ENCODE assay signal across 8 cellular contexts in the genomic region with DNA sequence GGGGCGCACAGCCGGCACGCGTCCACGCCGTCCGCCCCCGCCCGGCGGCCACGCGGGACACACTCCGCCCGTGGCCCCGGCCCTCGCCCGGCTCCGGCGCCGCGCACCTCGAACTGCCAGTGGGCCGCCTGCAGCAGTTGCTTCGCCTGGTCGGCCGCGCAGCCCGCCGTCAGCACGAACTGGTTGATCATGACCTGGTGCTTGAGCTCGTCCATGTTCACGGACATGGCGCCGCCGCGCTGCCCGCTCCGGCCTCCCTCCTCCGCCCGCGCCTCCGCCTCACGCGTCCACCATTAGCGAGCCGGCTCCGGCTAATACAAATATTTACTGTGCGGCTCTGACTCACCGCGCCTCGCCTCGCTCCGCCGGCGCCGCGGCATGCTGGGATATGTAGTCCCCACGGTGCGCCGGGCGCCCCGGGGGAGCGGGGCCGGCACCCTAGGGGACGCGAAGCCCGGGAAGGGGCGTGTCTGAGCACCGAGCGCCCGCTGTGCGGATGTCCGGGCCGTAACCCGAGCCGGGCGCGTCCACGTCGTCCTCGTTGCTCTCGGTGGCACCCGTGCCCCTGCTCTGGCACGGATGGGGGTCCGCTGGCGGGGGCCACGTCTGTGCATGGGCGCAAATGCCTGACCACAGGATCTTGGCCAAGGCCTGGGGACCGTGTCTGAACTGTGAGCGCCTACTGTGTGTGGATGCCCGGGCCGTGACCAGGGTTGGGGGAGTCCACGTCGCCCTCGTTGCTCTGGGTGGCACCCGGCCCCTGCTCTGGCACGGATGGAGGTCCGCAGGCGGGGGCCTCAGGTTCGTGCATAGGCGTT. TPM values are rescaled to one million over a fixed set of nuclear protein-coding genes. Genes with fewer than 3 reads are reported as not detected.
DNase-seq lines count a peak whose midpoint lies in the region; ATAC-seq and TF ChIP-seq lines count a peak whose summit lies in the region.

A gene (minus strand): TSS at position 318 of the 818 bp plus-strand sequence. CDS start 91 bp downstream, at position 227.

- H3K4me1 Mint-ChIP-seq in CD4-positive, CD25-positive, alpha-beta regulatory T cell = peaks cover 0 to 53% (median 8%) of the 10 kb centered on the region in 4 donors
- peaks cover 33% of the 10 kb centered on the region for H3K4me1 Mint-ChIP-seq in activated CD4-positive, alpha-beta memory T cell treated with anti-CD3 and anti-CD28 coated beads, Interleukin-2, amount 10 ng/mL, durations not matched to agents 7 days and 5 days

- DNase-seq in CD4-positive, CD25-positive, alpha-beta regulatory T cell = peak; percentile 77 to 89 (median 78)
- peak; percentile 91 for DNase-seq in NCI-H82 (lab: John Stamatoyannopoulos, UW)
- peak; percentile 86 for DNase-seq in activated CD4-positive, alpha-beta memory T cell treated with anti-CD3 and anti-CD28 coated beads, Interleukin-2, amount 10 ng/mL, durations not matched to agents 7 days and 5 days
- DNase-seq in lower lobe of right lung = peak; percentile 92
- peak; percentile 58 to 81 (median 68) for DNase-seq in stimulated activated CD4-positive, alpha-beta T cell treated with anti-CD3 and anti-CD28 coated beads, TNF-alpha, amount 100 ng/mL, for 24 hours (ENCODE audit: low read depth in 3 of 3)

- no peak for TF ChIP-seq CTCF in lower lobe of right lung (IDR thresholded peaks at IDR 0.05)

- peak within 1 kb of the TSS; percentile 62 for H3K4me3 ChIP-seq in CD4-positive, CD25-positive, alpha-beta regulatory T cell (ENCODE audit: low read depth, low read length)
- H3K4me3 ChIP-seq in duodenal mucosa (ENCODE audit: low read depth in 1 of 2, low read length in 2 of 2) = peak within 1 kb of the TSS; percentile 93 to 94
- peak within 1 kb of the TSS; percentile 82 for H3K4me3 ChIP-seq in lower lobe of right lung

- POLR2A ChIA-PET in activated CD4-positive, alpha-beta memory T cell treated with anti-CD3 and anti-CD28 coated beads, Interleukin-2, amount 10 ng/mL, durations not matched to agents 7 days and 5 days (lab: Charles Lee) = interaction anchor here (1.1 to 3.8 kb wide), 5 partner anchors 10 to 232 kb away, joined by 3 to 36 read pairs (median 4); a partner anchor contains a TSS

- no peaks in the 10 kb centered on the region for H3K27me3 ChIP-seq in CD4-positive, CD25-positive, alpha-beta regulatory T cell (ENCODE audit: control insufficient read depth, insufficient read depth, low read length)
- H3K27me3 ChIP-seq in duodenal mucosa (ENCODE audit: control insufficient read depth in 1 of 2, insufficient read depth in 2 of 2, low read length in 2 of 2) (no peaks in the 10 kb centered on the region), lower lobe of right lung (ENCODE audit: low read depth) (no peaks in the 10 kb centered on the region)

- H3K27me3 Mint-ChIP-seq in CD4-positive, CD25-positive, alpha-beta regulatory T cell = no peaks in the 10 kb centered on the region
- H3K27me3 Mint-ChIP-seq in activated CD4-positive, alpha-beta memory T cell treated with anti-CD3 and anti-CD28 coated beads, Interleukin-2, amount 10 ng/mL, durations not matched to agents 7 days and 5 days = no peaks in the 10 kb centered on the region

- peaks cover 53% of the 10 kb centered on the region for H3K4me1 ChIP-seq in CD4-positive, CD25-positive, alpha-beta regulatory T cell (ENCODE audit: control insufficient read depth, insufficient read depth, low read length, poor library complexity, severe bottlenecking)
- H3K4me1 ChIP-seq in duodenal mucosa (ENCODE audit: control insufficient read depth in 1 of 2, insufficient read depth in 2 of 2, low read length in 2 of 2) = peaks cover 35 to 48% of the 10 kb centered on the region in 2 donors
- peaks cover 64% of the 10 kb centered on the region for H3K4me1 ChIP-seq in lower lobe of right lung

- H3K27ac Mint-ChIP-seq in CD4-positive, CD25-positive, alpha-beta regulatory T cell = peak within 1 kb of the TSS; percentile 48 to 99 (median 95)
- peak within 1 kb of the TSS; percentile 94 for H3K27ac Mint-ChIP-seq in activated CD4-positive, alpha-beta memory T cell treated with anti-CD3 and anti-CD28 coated beads, Interleukin-2, amount 10 ng/mL, durations not matched to agents 7 days and 5 days

- H3K27ac ChIP-seq in CD4-positive, CD25-positive, alpha-beta regulatory T cell (ENCODE audit: insufficient read depth, low read length, poor library complexity, severe bottlenecking) = peak within 1 kb of the TSS; percentile 96
- H3K27ac ChIP-seq in duodenal mucosa (ENCODE audit: low read depth, low read length) (peak within 1 kb of the TSS; percentile 94), lower lobe of right lung (peak within 1 kb of the TSS; percentile 94)

- no peaks in the 10 kb centered on the region for H3K9me3 Mint-ChIP-seq in CD4-positive, CD25-positive, alpha-beta regulatory T cell
- H3K9me3 Mint-ChIP-seq in activated CD4-positive, alpha-beta memory T cell treated with anti-CD3 and anti-CD28 coated beads, Interleukin-2, amount 10 ng/mL, durations not matched to agents 7 days and 5 days = no peaks in the 10 kb centered on the region

- no peaks in the 10 kb centered on the region for H3K9me3 ChIP-seq in CD4-positive, CD25-positive, alpha-beta regulatory T cell (ENCODE audit: control insufficient read depth in 2 of 2, low read length in 2 of 2)
- H3K9me3 ChIP-seq in duodenal mucosa (ENCODE audit: control insufficient read depth in 1 of 2, low read length in 2 of 2) (no peaks in the 10 kb centered on the region), lower lobe of right lung (no peaks in the 10 kb centered on the region)

- no peaks in the 10 kb centered on the region for H3K36me3 ChIP-seq in CD4-positive, CD25-positive, alpha-beta regulatory T cell (ENCODE audit: control insufficient read depth, insufficient read depth, low read length)
- H3K36me3 ChIP-seq in duodenal mucosa (ENCODE audit: control insufficient read depth in 1 of 2, insufficient read depth in 2 of 2, low read length in 2 of 2) = no peaks in the 10 kb centered on the region
- H3K36me3 ChIP-seq in lower lobe of right lung = peaks cover 6% of the 10 kb centered on the region

- peak within 1 kb of the TSS; percentile 84 to 87 for H3K9ac ChIP-seq in duodenal mucosa (ENCODE audit: low read depth in 1 of 2, low read length in 2 of 2)

- peak; percentile 49 to 57 for ATAC-seq in CD4-positive, CD25-positive, alpha-beta regulatory T cell (ENCODE audit: low read depth in 2 of 2)
- ATAC-seq in GM19372 (IDR thresholded peaks at IDR 0.05; ENCODE audit: low read depth, unreplicated experiment) (peak; percentile 58), HG03520 (IDR thresholded peaks at IDR 0.05; ENCODE audit: unreplicated experiment) (peak; percentile 54), lower lobe of right lung (peak; percentile 82 to 83)

- CTCF ChIA-PET in activated CD4-positive, alpha-beta memory T cell treated with anti-CD3 and anti-CD28 coated beads, Interleukin-2, amount 10 ng/mL, durations not matched to agents 7 days and 5 days (lab: Charles Lee) = no interaction called here

- no peaks in the 10 kb centered on the region for H3K36me3 Mint-ChIP-seq in CD4-positive, CD25-positive, alpha-beta regulatory T cell
- H3K36me3 Mint-ChIP-seq in activated CD4-positive, alpha-beta memory T cell treated with anti-CD3 and anti-CD28 coated beads, Interleukin-2, amount 10 ng/mL, durations not matched to agents 7 days and 5 days (ENCODE audit: low read depth) = no peaks in the 10 kb centered on the region

- H3K4me3 Mint-ChIP-seq in CD4-positive, CD25-positive, alpha-beta regulatory T cell = peak within 1 kb of the TSS; percentile 93 to 99 (median 96)
- peak within 1 kb of the TSS; percentile 94 for H3K4me3 Mint-ChIP-seq in activated CD4-positive, alpha-beta memory T cell treated with anti-CD3 and anti-CD28 coated beads, Interleukin-2, amount 10 ng/mL, durations not matched to agents 7 days and 5 days

- intact Hi-C loops in lower lobe of right lung (cut with DNase I) = no loop called here

RNA-seq across cellular contexts. Expression of the gene that starts here (rescaled TPM):
- total RNA-seq in CD4-positive, CD25-positive, alpha-beta regulatory T cell = 53.7 TPM
- 1 to 10 TPM; 5.1 to 7.3 (median 5.4) TPM for polyA plus RNA-seq in CD4-positive, CD25-positive, alpha-beta regulatory T cell
- total RNA-seq in activated CD4-positive, alpha-beta memory T cell treated with anti-CD3 and anti-CD28 coated beads, Interleukin-2, amount 10 ng/mL, durations not matched to agents 7 days and 5 days = 10 to 100 TPM; 15.9 to 19.3 TPM
- 30.2 TPM for total RNA-seq in lower lobe of right lung

Comparison
In these comparisons a context has a peak if more than half of its experiments do, and no peak if none do; other contexts are left out.
1. Peak in every context shown above with its lines: DNase-seq, ATAC-seq, H3K4me3 ChIP-seq and H3K27ac ChIP-seq.